12 cellular contexts compared by ENCODE assay signal in the genomic region with DNA sequence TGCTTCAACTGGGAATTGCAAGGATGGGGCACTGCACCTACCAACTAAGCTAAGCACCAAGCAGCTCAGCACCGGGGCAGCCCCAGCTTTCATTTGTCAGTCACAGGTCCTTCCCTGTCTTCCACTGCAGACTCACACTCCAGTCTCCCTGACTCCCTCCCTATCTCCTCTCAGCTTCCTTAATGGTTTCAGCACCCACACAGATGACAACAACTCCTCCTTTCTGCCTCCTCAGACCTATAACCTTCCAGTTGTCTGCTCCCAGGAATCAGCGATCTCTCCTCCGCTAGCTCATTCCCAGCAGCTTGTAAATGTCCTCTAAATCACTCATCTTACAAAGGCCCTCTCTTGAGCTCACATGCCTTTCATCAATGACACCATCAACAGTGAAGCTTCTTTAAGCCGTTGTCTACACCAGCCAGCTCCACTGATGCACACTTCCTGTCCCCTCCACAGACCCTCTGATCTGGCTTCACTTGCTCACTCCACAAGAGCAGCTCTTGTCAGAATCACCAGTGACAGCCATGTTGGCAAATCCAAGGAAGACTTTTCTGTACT. TPM values are rescaled to one million over a fixed set of nuclear protein-coding genes. Genes with fewer than 3 reads are reported as not detected.
DNase-seq lines count a peak whose midpoint lies in the region; ATAC-seq lines count a peak whose summit lies in the region.
"Had no signal": no experiment of that assay in that cellular context is flagged by ENCODE, and none has a peak within 500 bp of the region (broad histone marks: within the 10 kb centered on the region; RNA-seq: fewer than 3 reads in every experiment).

No MANE protein-coding gene starts in this region.

- peak; percentile 26 for DNase-seq in activated naive CD4-positive, alpha-beta T cell treated with anti-CD3 and anti-CD28 coated beads for 36 hours
- DNase-seq in activated naive CD4-positive, alpha-beta T cell treated with Interleukin-2 at 50 U/mL for 16 hours: no peak
- DNase-seq in KBM-7 (peak; percentile 53), glomerular visceral epithelial cell (ENCODE audit: extremely low spot score) (peak; percentile 29), NCI-H82 treated with DMSO at 0.1 percent for 48 hours (lab: John Stamatoyannopoulos, UW; ENCODE audit: unreplicated experiment) (no peak), GM19240 (ENCODE audit: insufficient read length, low spot score) (no peak)
- DNase-seq in stimulated activated naive CD8-positive, alpha-beta T cell treated with anti-CD3 and anti-CD28 coated beads, Interleukin-15, Interleukin-2, amounts not matched to agents 100 U/mL and 50 U/mL, for 24 hours: no peak
- DNase-seq in activated T-helper 2 cell treated with anti-CD3 and anti-CD28 coated beads, Interferon-gamma antibody, Interleukin-2, Interleukin-4, amounts not matched to agents 10 μg/mL and 5 μg/mL and 100 μg/mL, durations not matched to agents 14 hours and 24 hours and 36 hours (ENCODE audit: low spot score): no peak
- DNase-seq: activated naive CD4-positive, alpha-beta T cell; NCI-H1694 treated with DMSO at 0.1 percent for 48 hours; upper lobe of left lung had no signal

- H3K9me3 Mint-ChIP-seq in activated naive CD4-positive, alpha-beta T cell treated with anti-CD3 and anti-CD28 coated beads for 36 hours: no peaks in the 10 kb centered on the region
- H3K9me3 Mint-ChIP-seq in activated T-helper 2 cell treated with anti-CD3 and anti-CD28 coated beads, Interferon-gamma antibody, Interleukin-2, Interleukin-4, amounts not matched to agents 10 μg/mL and 5 μg/mL and 100 μg/mL, durations not matched to agents 14 hours and 24 hours and 36 hours: no peaks in the 10 kb centered on the region
- H3K9me3 Mint-ChIP-seq: T-helper 1 cell treated with Interleukin-12 subunit alpha and Interleukin-12 subunit beta and Interleukin-4 antibody, amounts not matched to agents 30 μg/mL and 1 μg/mL, for 36 hours had no signal

- in situ Hi-C loops in KBM-7 (cut with MboI; ENCODE audit: low pct_unique_long_range_greater_than_20kb, low sequenced_read_pairs): no loop called here

- H3K27me3 Mint-ChIP-seq in activated naive CD4-positive, alpha-beta T cell treated with anti-CD3 and anti-CD28 coated beads for 36 hours (ENCODE audit: low read depth): no peaks in the 10 kb centered on the region
- H3K27me3 Mint-ChIP-seq in activated T-helper 2 cell treated with anti-CD3 and anti-CD28 coated beads, Interferon-gamma antibody, Interleukin-2, Interleukin-4, amounts not matched to agents 10 μg/mL and 5 μg/mL and 100 μg/mL, durations not matched to agents 14 hours and 24 hours and 36 hours (ENCODE audit: low read depth): no peaks in the 10 kb centered on the region

- CTCF ChIA-PET in activated naive CD4-positive, alpha-beta T cell treated with anti-CD3 and anti-CD28 coated beads for 36 hours (lab: Charles Lee): no interaction called here

- intact Hi-C loops in activated naive CD4-positive, alpha-beta T cell treated with anti-CD3 and anti-CD28 coated beads for 36 hours (cut with micrococcal nuclease): no loop called here
- intact Hi-C loops in activated T-helper 2 cell treated with anti-CD3 and anti-CD28 coated beads, Interferon-gamma antibody, Interleukin-2, Interleukin-4, amounts not matched to agents 10 μg/mL and 5 μg/mL and 100 μg/mL, durations not matched to agents 14 hours and 24 hours and 36 hours (cut with micrococcal nuclease): no loop called here

- H3K36me3 Mint-ChIP-seq in activated naive CD4-positive, alpha-beta T cell treated with anti-CD3 and anti-CD28 coated beads for 36 hours (ENCODE audit: low read depth): peaks cover 5% of the 10 kb centered on the region
- H3K36me3 Mint-ChIP-seq in activated T-helper 2 cell treated with anti-CD3 and anti-CD28 coated beads, Interferon-gamma antibody, Interleukin-2, Interleukin-4, amounts not matched to agents 10 μg/mL and 5 μg/mL and 100 μg/mL, durations not matched to agents 14 hours and 24 hours and 36 hours (ENCODE audit: low read depth): peaks cover 7% of the 10 kb centered on the region

- no peak overlapping the region for H3K27ac Mint-ChIP-seq in activated naive CD4-positive, alpha-beta T cell treated with anti-CD3 and anti-CD28 coated beads for 36 hours
- H3K27ac Mint-ChIP-seq in activated T-helper 2 cell treated with anti-CD3 and anti-CD28 coated beads, Interferon-gamma antibody, Interleukin-2, Interleukin-4, amounts not matched to agents 10 μg/mL and 5 μg/mL and 100 μg/mL, durations not matched to agents 14 hours and 24 hours and 36 hours: no peak overlapping the region
- H3K27ac Mint-ChIP-seq: T-helper 1 cell treated with Interleukin-12 subunit alpha and Interleukin-12 subunit beta and Interleukin-4 antibody, amounts not matched to agents 30 μg/mL and 1 μg/mL, for 36 hours had no signal

- H3K4me1 Mint-ChIP-seq in activated naive CD4-positive, alpha-beta T cell treated with anti-CD3 and anti-CD28 coated beads for 36 hours (ENCODE audit: low read depth): peaks cover 7% of the 10 kb centered on the region
- no peaks in the 10 kb centered on the region for H3K4me1 Mint-ChIP-seq in activated T-helper 2 cell treated with anti-CD3 and anti-CD28 coated beads, Interferon-gamma antibody, Interleukin-2, Interleukin-4, amounts not matched to agents 10 μg/mL and 5 μg/mL and 100 μg/mL, durations not matched to agents 14 hours and 24 hours and 36 hours (ENCODE audit: low read depth)

- ATAC-seq in stimulated activated naive CD8-positive, alpha-beta T cell treated with anti-CD3 and anti-CD28 coated beads, Interleukin-15, Interleukin-2, amounts not matched to agents 100 U/mL and 50 U/mL, for 24 hours: peak; percentile 59

- no peak overlapping the region for H3K4me3 Mint-ChIP-seq in activated naive CD4-positive, alpha-beta T cell treated with anti-CD3 and anti-CD28 coated beads for 36 hours
- no peak overlapping the region for H3K4me3 Mint-ChIP-seq in activated T-helper 2 cell treated with anti-CD3 and anti-CD28 coated beads, Interferon-gamma antibody, Interleukin-2, Interleukin-4, amounts not matched to agents 10 μg/mL and 5 μg/mL and 100 μg/mL, durations not matched to agents 14 hours and 24 hours and 36 hours (ENCODE audit: low read depth)
- H3K4me3 Mint-ChIP-seq: T-helper 1 cell treated with Interleukin-12 subunit alpha and Interleukin-12 subunit beta and Interleukin-4 antibody, amounts not matched to agents 30 μg/mL and 1 μg/mL, for 36 hours had no signal

RNA-seq across cellular contexts. Expression of gene CLASP1, which starts 32.1 kb away (rescaled TPM):
- total RNA-seq in activated naive CD4-positive, alpha-beta T cell treated with anti-CD3 and anti-CD28 coated beads for 36 hours: 10 to 100 TPM; 47.3 to 51.5 TPM
- total RNA-seq in activated T-helper 2 cell treated with anti-CD3 and anti-CD28 coated beads, Interferon-gamma antibody, Interleukin-2, Interleukin-4, amounts not matched to agents 10 μg/mL and 5 μg/mL and 100 μg/mL, durations not matched to agents 14 hours and 24 hours and 36 hours: 66.4 and 71.7 TPM in 2 replicates

Comparison
In these comparisons a context has a peak if more than half of its experiments do, and no peak if none do; other contexts are left out.
1. DNase-seq: peak in activated naive CD4-positive, alpha-beta T cell treated with anti-CD3 and anti-CD28 coated beads for 36 hours (single experiment), KBM-7 (single experiment) and glomerular visceral epithelial cell (single experiment); none in activated naive CD4-positive, alpha-beta T cell treated with Interleukin-2 at 50 U/mL for 16 hours (single experiment), stimulated activated naive CD8-positive, alpha-beta T cell treated with anti-CD3 and anti-CD28 coated beads, Interleukin-15, Interleukin-2, amounts not matched to agents 100 U/mL and 50 U/mL, for 24 hours (single experiment), NCI-H82 treated with DMSO at 0.1 percent for 48 hours (single experiment), GM19240 (single experiment) and activated T-helper 2 cell treated with anti-CD3 and anti-CD28 coated beads, Interferon-gamma antibody, Interleukin-2, Interleukin-4, amounts not matched to agents 10 μg/mL and 5 μg/mL and 100 μg/mL, durations not matched to agents 14 hours and 24 hours and 36 hours (single experiment).